In the genomic region with DNA sequence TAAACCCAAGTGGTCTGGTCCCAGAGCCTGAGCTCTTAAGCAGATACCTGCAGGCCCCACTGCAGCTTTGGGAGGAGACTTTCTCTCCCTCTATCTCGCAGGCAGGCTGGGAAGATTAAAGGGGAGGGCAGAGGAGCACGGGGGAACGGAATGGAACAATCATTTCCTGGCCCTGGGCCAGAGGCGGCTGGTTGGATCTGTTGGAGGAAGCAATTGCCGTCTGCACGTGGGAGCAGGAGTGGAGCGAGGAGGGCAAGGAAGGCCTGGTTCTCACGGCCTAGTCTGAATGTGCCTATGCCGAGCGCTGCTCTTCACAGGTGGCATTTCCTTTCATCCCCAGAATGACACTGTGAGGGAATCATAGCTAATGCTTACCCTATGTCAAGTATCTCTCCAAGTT, we compare ENCODE assay signal across 9 cellular contexts. TPM values are rescaled to one million over a fixed set of nuclear protein-coding genes. Genes with fewer than 3 reads are reported as not detected.
DNase-seq lines count a peak whose midpoint lies in the region; ATAC-seq, FAIRE-seq and TF ChIP-seq lines count a peak whose summit lies in the region.
"Had no signal": no experiment of that assay in that cellular context is flagged by ENCODE, and none has a peak within 500 bp of the region (broad histone marks: within the 10 kb centered on the region; RNA-seq: fewer than 3 reads in every experiment).

No MANE protein-coding gene starts in this region.

- TF ChIP-seq CTCF in dorsolateral prefrontal cortex (IDR thresholded peaks at IDR 0.05 in 54 of 56, conservative IDR thresholded peaks at IDR 0.05 in 2 of 56; ENCODE audit: low read depth in 1 of 56, partially characterized antibody in 56 of 56): no peak
- TF ChIP-seq CTCF in gastroesophageal sphincter (IDR thresholded peaks at IDR 0.05): no peak
- no peak for TF ChIP-seq CTCF in PC-3 (conservative IDR thresholded peaks at IDR 0.05; ENCODE audit: low read depth, low read length)

- no TSS peak for BruUV-seq in PC-3 (replicated peaks; lab: Mats Ljungman, UMichigan)

- H3K36me3 ChIP-seq in gastroesophageal sphincter: no peaks in the 10 kb centered on the region
- H3K36me3 ChIP-seq in PC-3 (ENCODE audit: low read depth, low read length): no peaks in the 10 kb centered on the region

- intact Hi-C loops in dorsolateral prefrontal cortex (cut with DNase I) (no loop called here), PC-3 (cut with micrococcal nuclease) (no loop called here)

- no peak for TF ChIP-seq EP300 in gastroesophageal sphincter (IDR thresholded peaks at IDR 0.05)

- TF ChIP-seq POLR2A in gastroesophageal sphincter (IDR thresholded peaks at IDR 0.05): no peak
- TF ChIP-seq POLR2A in GM12891 (IDR thresholded peaks at IDR 0.05; ENCODE audit: low read depth, low read length): no peak

- 29 to 70% methylated on average over 2 to 7 of the region's 10 CpGs for WGBS in gastroesophageal sphincter (ENCODE audit: low coverage in 1 of 2), 2 donors

- no peak for FAIRE-seq in GM12891 (lab: Jason Lieb, UNC)

- no peak overlapping the region for H3K9ac ChIP-seq in PC-3 (ENCODE audit: low read length)

- H3K4me3 ChIP-seq in dorsolateral prefrontal cortex: no peak overlapping the region
- H3K4me3 ChIP-seq in gastroesophageal sphincter: no peak overlapping the region
- no peak overlapping the region for H3K4me3 ChIP-seq in PC-3 (ENCODE audit: low read length)
- H3K4me3 ChIP-seq: skin epidermis had no signal

- POLR2A ChIA-PET in PC-3 (lab: Charles Lee; ENCODE audit: unreplicated experiment): no interaction called here

- H3K9me3 ChIP-seq in gastroesophageal sphincter (peaks cover 0 to 5% (median 0%) of the 10 kb centered on the region in 3 donors), PC-3 (ENCODE audit: low read length) (peaks cover 3% of the 10 kb centered on the region; the same call in 1 of the 2 replicates)

- H3K27me3 ChIP-seq in dorsolateral prefrontal cortex (no peaks in the 10 kb centered on the region), gastroesophageal sphincter (peaks cover 8% of the 10 kb centered on the region), PC-3 (ENCODE audit: low read length) (no peaks in the 10 kb centered on the region)

- no peak overlapping the region for H3K4me2 ChIP-seq in PC-3 (ENCODE audit: low read length)

- DNase-seq in D341Med (ENCODE audit: low spot score): peak; percentile 73
- peak; percentile 92 for DNase-seq in NCI-H2227 (lab: John Stamatoyannopoulos, UW; ENCODE audit: unreplicated experiment)
- peak in 8 of 10 donors; percentile 31 to 77 (median 52) for DNase-seq in dorsolateral prefrontal cortex
- peak; percentile 28 for DNase-seq in midbrain (lab: John Stamatoyannopoulos, UW)
- DNase-seq in PC-3: no peak
- DNase-seq in GM12891 (ENCODE audit: insufficient read length, low spot score): no peak

- H3F3A ChIP-seq in PC-3 (ENCODE audit: low read length, unreplicated experiment): no peaks in the 10 kb centered on the region

- H3K27ac ChIP-seq in dorsolateral prefrontal cortex: peak overlapping the region in 41 of 59 donors; percentile 11 to 97 (median 57)
- H3K27ac ChIP-seq in gastroesophageal sphincter: no peak overlapping the region
- H3K27ac ChIP-seq in PC-3 (ENCODE audit: low read length): no peak overlapping the region
- H3K27ac ChIP-seq: skin epidermis had no signal

- no peaks in the 10 kb centered on the region for H4K20me1 ChIP-seq in PC-3 (ENCODE audit: low read length)

- H3K9me2 ChIP-seq in PC-3 (replicated peaks; ENCODE audit: low read length): no peaks in the 10 kb centered on the region

- CTCF ChIA-PET in PC-3 (lab: Charles Lee): no interaction called here

- no peak overlapping the region for H2AFZ ChIP-seq in PC-3 (ENCODE audit: low read length)

- H3K4me1 ChIP-seq in gastroesophageal sphincter (peaks cover 0 to 6% (median 0%) of the 10 kb centered on the region in 3 donors), PC-3 (ENCODE audit: insufficient read depth, low read length) (no peaks in the 10 kb centered on the region)

- H3K79me2 ChIP-seq in PC-3 (ENCODE audit: low read length): no peaks in the 10 kb centered on the region

- ATAC-seq in gastroesophageal sphincter (no peak), HG02623 (IDR thresholded peaks at IDR 0.05; ENCODE audit: unreplicated experiment) (no peak), PC-3 (no peak)

TF ChIP-seq in GM12891, 5 proteins besides CTCF, POLR2A, EP300 and RAD21:
- TF ChIP-seq PAX5 (IDR thresholded peaks at IDR 0.05; ENCODE audit: insufficient read depth, low read length, severe bottlenecking): no peak
- TF ChIP-seq POU2F2 (IDR thresholded peaks at IDR 0.05; ENCODE audit: low read depth, low read length): no peak
- no peak for TF ChIP-seq TAF1 (IDR thresholded peaks at IDR 0.05; ENCODE audit: low read depth, low read length)
- TF ChIP-seq SPI1 (IDR thresholded peaks at IDR 0.05; ENCODE audit: low read depth, low read length): no peak
- no peak for TF ChIP-seq POLR2AphosphoS5 (IDR thresholded peaks at IDR 0.05; ENCODE audit: low read depth, low read length)
TF ChIP-seq in GM12891: peak in this region for 0.

RNA-seq across cellular contexts. Expression of a gene that starts 23.7 kb away (rescaled TPM):
- total RNA-seq in dorsolateral prefrontal cortex: 10 to 100 TPM in 84 of 120 experiments, 1 to 10 TPM in 36; 3.6 to 42.1 (median 11.7) TPM
- not detected for total RNA-seq in gastroesophageal sphincter
- total RNA-seq in PC-3 (2014; rRNA removed): 0.18 and 0.75 TPM in 2 replicates
- 0.13 TPM for polyA plus RNA-seq in GM12891 (2012; ENCODE audit: low read depth, missing spikeins)

Comparison
In these comparisons a context has a peak if more than half of its experiments do, and no peak if none do; other contexts are left out.
1. DNase-seq: peak in D341Med (single experiment), NCI-H2227 (single experiment), dorsolateral prefrontal cortex (8 of 10) and midbrain (single experiment); none in PC-3 (single experiment) and GM12891 (single experiment).
2. H3K27ac ChIP-seq: peak in dorsolateral prefrontal cortex (41 of 59); none in gastroesophageal sphincter (0 of 4) and PC-3 (single experiment).